Comparison of ENCODE assay signal across 38 cellular contexts in genomic region chr16:7393680-7394079, GRCh38.
"Had no signal": no experiment of that assay in that cellular context is flagged by ENCODE, and none has a peak within 500 bp of the region (broad histone marks: within the 10 kb centered on the region; RNA-seq: fewer than 3 reads in every experiment).

No MANE protein-coding gene starts in this region.

- H3K4me3 Mint-ChIP-seq: activated CD4-positive, alpha-beta memory T cell treated with anti-CD3 and anti-CD28 coated beads, Interleukin-2, amount 10 ng/mL, durations not matched to agents 7 days and 5 days; activated CD4-positive, alpha-beta T cell treated with anti-CD3 and anti-CD28 coated beads for 36 hours; activated CD4-positive, alpha-beta T cell treated with anti-CD3 and anti-CD28 coated beads, Interleukin-2, amount 10 ng/mL, durations not matched to agents 7 days and 5 days; activated naive CD4-positive, alpha-beta T cell treated with anti-CD3 and anti-CD28 coated beads for 36 hours; activated naive CD8-positive, alpha-beta T cell treated with anti-CD3 and anti-CD28 coated beads for 36 hours; activated T-cell treated with anti-CD3 and anti-CD28 coated beads, Interleukin-2, amount 50 U/mL, for 4 hours; activated T-cell treated with anti-CD3 and anti-CD28 coated beads, Interleukin-2, amount 50 U/mL, for 72 hours; activated T-helper 1 cell treated with anti-CD3 and anti-CD28 coated beads, Interleukin-12 subunit alpha, Interleukin-12 subunit beta, Interleukin-2, Interleukin-4 antibody, amounts not matched to agents 30 ng/mL and 10 ng/mL and 1 ng/mL, durations not matched to agents 14 hours and 24 hours and 36 hours; activated T-helper 17 cell treated with anti-CD3 and anti-CD28 coated beads, Interleukin-2, amount 50 U/mL, for 72 hours; T-helper 1 cell treated with Interleukin-12 subunit alpha and Interleukin-12 subunit beta and Interleukin-4 antibody, amounts not matched to agents 30 μg/mL and 1 μg/mL, for 36 hours; T-helper 2 cell treated with Interferon-gamma antibody and Interleukin-4, amounts not matched to agents 5 μg/mL and 100 μg/mL, for 36 hours; WTC11 had no signal

- H3K36me3 Mint-ChIP-seq: activated naive CD8-positive, alpha-beta T cell treated with anti-CD3 and anti-CD28 coated beads for 36 hours had no signal

- ATAC-seq: activated CD4-positive, alpha-beta T cell treated with anti-CD3 and anti-CD28 coated beads for 36 hours; activated CD4-positive, CD25-positive, alpha-beta regulatory T cell treated with anti-CD3 and anti-CD28 coated beads, Interleukin-2, amount 50 U/mL, for 24 hours; activated naive CD4-positive, alpha-beta T cell treated with anti-CD3 and anti-CD28 coated beads, Interleukin-2, amount 50 U/mL, for 72 hours; activated T-cell treated with anti-CD3 and anti-CD28 coated beads, Interleukin-2, amount 50 U/mL, for 4 hours; activated T-cell treated with anti-CD3 and anti-CD28 coated beads, Interleukin-2, amount 50 U/mL, for 72 hours; activated T-helper 17 cell treated with anti-CD3 and anti-CD28 coated beads, Interleukin-2, amount 50 U/mL, for 72 hours; body of pancreas; WTC11 had no signal

- DNase-seq: activated CD4-positive, alpha-beta memory T cell treated with anti-CD3 and anti-CD28 coated beads, Interleukin-2, amount 10 ng/mL, durations not matched to agents 7 days and 5 days; activated CD4-positive, alpha-beta T cell treated with anti-CD3 and anti-CD28 coated beads for 1 hour; activated CD4-positive, alpha-beta T cell treated with anti-CD3 and anti-CD28 coated beads for 36 hours; activated CD4-positive, alpha-beta T cell treated with anti-CD3 and anti-CD28 coated beads for 48 hours; activated CD4-positive, alpha-beta T cell treated with anti-CD3 and anti-CD28 coated beads, Interleukin-2, amount 10 ng/mL, durations not matched to agents 7 days and 5 days; activated CD4-positive, alpha-beta T cell treated with anti-CD3 and anti-CD28 coated beads, Interleukin-2, amount 50 U/mL, for 48 hours; activated CD4-positive, CD25-positive, alpha-beta regulatory T cell; activated CD8-positive, alpha-beta memory T cell treated with anti-CD3 and anti-CD28 coated beads, Interleukin-2, amount 50 U/mL, for 4 hours; activated effector memory CD4-positive, alpha-beta T cell treated with anti-CD3 and anti-CD28 coated beads, Interleukin-2, amount 50 U/mL, for 16 hours; activated gamma-delta T cell treated with Interleukin-2 at 50 U/mL for 16 hours; activated naive CD4-positive, alpha-beta T cell; activated naive CD4-positive, alpha-beta T cell treated with anti-CD3 and anti-CD28 coated beads for 36 hours; activated naive CD4-positive, alpha-beta T cell treated with anti-CD3 and anti-CD28 coated beads, Interleukin-2, amount 50 U/mL, for 16 hours; activated naive CD8-positive, alpha-beta T cell treated with anti-CD3 and anti-CD28 coated beads for 36 hours; activated T-cell treated with anti-CD3 and anti-CD28 coated beads for 4 hours; activated T-cell treated with anti-CD3 and anti-CD28 coated beads, Interleukin-2, amount 50 U/mL, for 1 hour; activated T-cell treated with anti-CD3 and anti-CD28 coated beads, Interleukin-2, amount 50 U/mL, for 4 hours; activated T-cell treated with anti-CD3 and anti-CD28 coated beads, Interleukin-2, amount 50 U/mL, for 72 hours; adrenal gland; amniotic stem cell; aorta; body of pancreas; brain microvascular endothelial cell; central memory CD4-positive, alpha-beta T cell; T-helper 1 cell; T-helper 2 cell; T-helper 9 cell had no signal

- H3K9me3 ChIP-seq: adrenal gland, body of pancreas had no signal

- H3K4me1 Mint-ChIP-seq: activated CD4-positive, alpha-beta memory T cell treated with anti-CD3 and anti-CD28 coated beads, Interleukin-2, amount 10 ng/mL, durations not matched to agents 7 days and 5 days; activated CD4-positive, alpha-beta T cell treated with anti-CD3 and anti-CD28 coated beads for 36 hours; activated CD4-positive, alpha-beta T cell treated with anti-CD3 and anti-CD28 coated beads, Interleukin-2, amount 10 ng/mL, durations not matched to agents 7 days and 5 days; activated naive CD8-positive, alpha-beta T cell treated with anti-CD3 and anti-CD28 coated beads for 36 hours; activated T-helper 17 cell treated with anti-CD3 and anti-CD28 coated beads, Interleukin-2, amount 50 U/mL, for 72 hours; WTC11 had no signal

- H3K27me3 ChIP-seq: adrenal gland, body of pancreas, brain microvascular endothelial cell, breast epithelium had no signal

- H3K36me3 ChIP-seq: adrenal gland, brain microvascular endothelial cell, breast epithelium had no signal

- H3K27me3 Mint-ChIP-seq: activated CD4-positive, alpha-beta memory T cell treated with anti-CD3 and anti-CD28 coated beads, Interleukin-2, amount 10 ng/mL, durations not matched to agents 7 days and 5 days; activated CD4-positive, alpha-beta T cell treated with anti-CD3 and anti-CD28 coated beads for 36 hours; activated CD4-positive, alpha-beta T cell treated with anti-CD3 and anti-CD28 coated beads, Interleukin-2, amount 10 ng/mL, durations not matched to agents 7 days and 5 days; activated naive CD8-positive, alpha-beta T cell treated with anti-CD3 and anti-CD28 coated beads for 36 hours; activated T-helper 17 cell treated with anti-CD3 and anti-CD28 coated beads, Interleukin-2, amount 50 U/mL, for 72 hours had no signal

- H3K27ac Mint-ChIP-seq: activated CD4-positive, alpha-beta memory T cell treated with anti-CD3 and anti-CD28 coated beads, Interleukin-2, amount 10 ng/mL, durations not matched to agents 7 days and 5 days; activated CD4-positive, alpha-beta T cell treated with anti-CD3 and anti-CD28 coated beads for 36 hours; activated CD4-positive, alpha-beta T cell treated with anti-CD3 and anti-CD28 coated beads, Interleukin-2, amount 10 ng/mL, durations not matched to agents 7 days and 5 days; activated naive CD4-positive, alpha-beta T cell treated with anti-CD3 and anti-CD28 coated beads for 36 hours; activated naive CD4-positive, alpha-beta T cell treated with anti-CD3 and anti-CD28 coated beads, Interleukin-2, amount 50 U/mL, for 72 hours; activated naive CD8-positive, alpha-beta T cell treated with anti-CD3 and anti-CD28 coated beads for 36 hours; activated T-cell treated with anti-CD3 and anti-CD28 coated beads, Interleukin-2, amount 50 U/mL, for 72 hours; activated T-helper 1 cell treated with anti-CD3 and anti-CD28 coated beads, Interleukin-12 subunit alpha, Interleukin-12 subunit beta, Interleukin-2, Interleukin-4 antibody, amounts not matched to agents 30 ng/mL and 10 ng/mL and 1 ng/mL, durations not matched to agents 14 hours and 24 hours and 36 hours; activated T-helper 17 cell treated with anti-CD3 and anti-CD28 coated beads, Interleukin-2, amount 50 U/mL, for 72 hours; T-helper 1 cell treated with Interleukin-12 subunit alpha and Interleukin-12 subunit beta and Interleukin-4 antibody, amounts not matched to agents 30 μg/mL and 1 μg/mL, for 36 hours; T-helper 2 cell treated with Interferon-gamma antibody and Interleukin-4, amounts not matched to agents 5 μg/mL and 100 μg/mL, for 36 hours; WTC11 had no signal

- FAIRE-seq: astrocyte, TTC549 had no signal

- H3K27ac ChIP-seq: adrenal gland, body of pancreas, brain microvascular endothelial cell, breast epithelium, VCaP had no signal

- H3K4me3 ChIP-seq: adrenal gland, body of pancreas, breast epithelium had no signal
